Comparison of ENCODE assay signal across 19 cellular contexts in the genomic region with DNA sequence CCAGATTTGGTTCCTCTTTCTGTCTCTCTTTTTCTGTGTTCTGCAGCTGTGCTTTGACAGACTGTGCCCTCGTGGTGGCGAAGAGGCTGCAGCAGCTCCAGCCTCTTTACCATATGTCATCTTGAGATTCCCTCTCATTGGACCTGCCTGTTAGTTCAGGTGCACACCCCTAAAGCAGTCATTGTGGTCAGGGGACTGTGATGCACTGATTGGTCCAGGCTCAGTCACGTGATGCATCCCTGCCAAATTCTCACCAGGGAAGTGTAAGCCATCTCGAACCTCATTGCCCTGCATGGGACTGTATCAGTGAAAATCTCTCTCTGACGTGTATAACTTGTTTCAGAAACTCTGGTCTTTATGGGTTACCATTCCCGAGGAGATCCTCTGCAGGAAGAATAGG.
"Had no signal": no experiment of that assay in that cellular context is flagged by ENCODE, and none has a peak within 500 bp of the region (broad histone marks: within the 10 kb centered on the region; RNA-seq: fewer than 3 reads in every experiment).

No MANE protein-coding gene starts in this region.

- H3K27ac ChIP-seq: ascending aorta, cardiac muscle cell, colonic mucosa, esophagus squamous epithelium, lower lobe of right lung, neural progenitor cell, ovary, testis, upper lobe of right lung, WERI-Rb-1 had no signal

- H3K36me3 ChIP-seq: ascending aorta, cardiac muscle cell, colonic mucosa, lower lobe of right lung, neural progenitor cell, ovary, upper lobe of right lung had no signal

- H2AFZ ChIP-seq: neural progenitor cell had no signal

- H3K9ac ChIP-seq: neural progenitor cell had no signal

- ATAC-seq: activated CD8-positive, alpha-beta T cell treated with anti-CD3 and anti-CD28 coated beads for 36 hours; activated naive CD8-positive, alpha-beta T cell treated with anti-CD3 and anti-CD28 coated beads, Interleukin-2, amount 50 U/mL, for 24 hours; lower lobe of right lung; stimulated activated naive CD8-positive, alpha-beta T cell treated with anti-CD3 and anti-CD28 coated beads, Interleukin-15, amount 100 ng/mL, for 72 hours; upper lobe of right lung had no signal

- DNase-seq: activated CD4-positive, alpha-beta T cell treated with anti-CD3 and anti-CD28 coated beads for 4 hours; activated CD8-positive, alpha-beta memory T cell treated with anti-CD3 and anti-CD28 coated beads, Interleukin-2, amount 50 U/mL, for 4 hours; activated CD8-positive, alpha-beta T cell treated with anti-CD3 and anti-CD28 coated beads for 36 hours; activated naive CD4-positive, alpha-beta T cell; activated naive CD8-positive, alpha-beta T cell treated with anti-CD3 and anti-CD28 coated beads, Interleukin-2, amount 50 U/mL, for 24 hours; colonic mucosa; esophagus squamous epithelium; foreskin fibroblast; glutamatergic neuron; lower lobe of right lung; ovary; stimulated activated CD4-positive, alpha-beta T cell treated with anti-CD3 and anti-CD28 coated beads, Interleukin-4, amount 100 ng/mL, for 4 hours; stimulated activated naive CD8-positive, alpha-beta T cell treated with anti-CD3 and anti-CD28 coated beads, Interleukin-15, amount 100 ng/mL, for 72 hours; testis; upper lobe of right lung; WERI-Rb-1 had no signal

- H3K4me2 ChIP-seq: neural progenitor cell had no signal

- H3K27me3 ChIP-seq: ascending aorta, cardiac muscle cell, colonic mucosa, esophagus squamous epithelium, neural progenitor cell, ovary, testis had no signal

- H3K4me1 ChIP-seq: ascending aorta, colonic mucosa, lower lobe of right lung, neural progenitor cell, upper lobe of right lung had no signal

- H3K9me3 ChIP-seq: ascending aorta, colonic mucosa, esophagus squamous epithelium, lower lobe of right lung, ovary, testis, upper lobe of right lung had no signal

- H3K4me3 ChIP-seq: ascending aorta, cardiac muscle cell, colonic mucosa, esophagus squamous epithelium, lower lobe of right lung, neural progenitor cell, ovary, testis, upper lobe of right lung had no signal
